2 cellular contexts compared by ENCODE assay signal in the genomic region with DNA sequence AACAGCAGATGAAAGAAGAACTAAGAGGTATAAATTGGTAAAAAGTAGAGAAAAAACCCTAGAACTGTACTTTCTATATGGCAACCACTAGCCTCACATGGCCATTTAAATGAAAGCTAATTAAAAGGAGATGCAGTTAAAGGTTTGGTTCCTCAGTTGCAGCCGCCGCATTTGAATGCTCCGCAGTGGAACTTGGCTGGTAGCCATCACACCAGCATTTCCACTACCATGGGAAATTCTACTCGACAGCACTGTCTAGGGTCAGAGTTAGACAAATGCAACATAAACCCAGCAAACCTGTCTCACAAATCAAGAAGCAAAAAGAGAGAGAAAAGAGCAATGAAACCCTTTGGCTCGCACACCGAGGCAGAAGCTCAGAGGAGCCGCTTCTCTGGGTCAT.
TF ChIP-seq lines count a peak whose summit lies in the region.

No MANE protein-coding gene starts in this region.

TF ChIP-seq in HEK293, 187 proteins besides CTCF, POLR2A, EP300 and RAD21:
- TF ChIP-seq ZNF10 (tag by site-specific recombination; IDR thresholded peaks at IDR 0.05) = no peak
- TF ChIP-seq ZNF174 (tag by site-specific recombination; IDR thresholded peaks at IDR 0.05) = no peak
- TF ChIP-seq ZNF19 (tag by site-specific recombination; IDR thresholded peaks at IDR 0.05; ENCODE audit: low read depth) = no peak
- TF ChIP-seq ZNF335 (tag by site-specific recombination; conservative IDR thresholded peaks at IDR 0.05) = no peak
- peak; percentile 93 for TF ChIP-seq ZBTB44 (tag by site-specific recombination; IDR thresholded peaks at IDR 0.05)
- TF ChIP-seq FEZF1 (tag by site-specific recombination; IDR thresholded peaks at IDR 0.05) = no peak

TF ChIP-seq in K562, 482 proteins besides CTCF, POLR2A, EP300 and RAD21:
- TF ChIP-seq ADNP (tag; IDR thresholded peaks at IDR 0.05) (no peak), OTX1 (CRISPR knock-in tag; IDR thresholded peaks at IDR 0.05) (no peak), NFIC (IDR thresholded peaks at IDR 0.05) (peak; percentile 63), POLR2AphosphoS2 (IDR thresholded peaks at IDR 0.05; ENCODE audit: low read length) (no peak), STAT5A (IDR thresholded peaks at IDR 0.05; ENCODE audit: borderline replicate concordance, low read length) (no peak), IRF2 (CRISPR knock-in tag; IDR thresholded peaks at IDR 0.05) (no peak), GABPB1 (CRISPR knock-in tag; IDR thresholded peaks at IDR 0.05) (no peak)
- TF ChIP-seq, protein P1, sequence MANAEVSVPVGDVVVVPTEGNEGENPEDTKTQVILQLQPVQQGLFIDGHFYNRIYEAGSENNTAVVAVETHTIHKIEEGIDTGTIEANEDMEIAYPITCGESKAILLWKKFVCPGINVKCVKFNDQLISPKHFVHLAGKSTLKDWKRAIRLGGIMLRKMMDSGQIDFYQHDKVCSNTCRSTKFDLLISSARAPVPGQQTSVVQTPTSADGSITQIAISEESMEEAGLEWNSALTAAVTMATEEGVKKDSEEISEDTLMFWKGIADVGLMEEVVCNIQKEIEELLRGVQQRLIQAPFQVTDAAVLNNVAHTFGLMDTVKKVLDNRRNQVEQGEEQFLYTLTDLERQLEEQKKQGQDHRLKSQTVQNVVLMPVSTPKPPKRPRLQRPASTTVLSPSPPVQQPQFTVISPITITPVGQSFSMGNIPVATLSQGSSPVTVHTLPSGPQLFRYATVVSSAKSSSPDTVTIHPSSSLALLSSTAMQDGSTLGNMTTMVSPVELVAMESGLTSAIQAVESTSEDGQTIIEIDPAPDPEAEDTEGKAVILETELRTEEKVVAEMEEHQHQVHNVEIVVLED (CRISPR knock-in tag; IDR thresholded peaks at IDR 0.05) = no peak
